Comparison of ENCODE assay signal across 15 cellular contexts in the genomic region with DNA sequence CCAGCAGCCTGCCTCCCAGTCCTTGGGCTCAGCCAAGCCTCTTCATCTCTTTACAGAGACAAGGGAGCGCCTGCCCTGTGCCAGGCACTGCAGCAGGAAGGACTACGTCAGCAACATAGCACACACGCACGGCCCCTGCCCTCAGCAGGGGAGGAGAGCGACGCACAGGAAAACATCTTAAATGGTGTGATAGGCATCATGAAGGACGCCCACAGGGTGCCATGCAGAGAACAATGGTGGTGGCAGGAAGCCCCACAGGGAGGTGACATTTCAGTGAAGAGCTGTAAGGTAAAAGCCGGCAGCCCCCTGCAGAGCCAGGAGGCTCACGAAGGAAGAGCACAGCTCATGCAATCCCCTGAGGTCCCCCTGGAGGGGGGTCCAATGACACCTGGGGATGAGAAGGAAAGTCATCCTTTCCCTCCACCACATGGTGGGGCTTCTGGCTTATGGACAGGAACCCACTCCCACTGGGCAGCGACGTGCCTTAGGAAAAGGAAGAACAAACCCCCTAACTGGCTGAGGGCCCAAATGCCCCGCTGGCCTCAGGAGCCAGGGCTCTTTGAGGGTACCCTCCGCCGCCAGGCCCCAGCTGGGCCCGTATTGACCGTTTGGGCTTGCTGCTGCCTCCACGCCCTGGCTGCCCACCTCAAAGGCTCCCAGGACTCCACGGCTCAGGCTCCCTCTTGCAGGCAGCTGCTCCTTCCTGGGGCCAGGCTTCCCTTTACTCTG. TPM values are rescaled to one million over a fixed set of nuclear protein-coding genes. Genes with fewer than 3 reads are reported as not detected.
DNase-seq lines count a peak whose midpoint lies in the region; ATAC-seq, FAIRE-seq and TF ChIP-seq lines count a peak whose summit lies in the region.
"Had no signal": no experiment of that assay in that cellular context is flagged by ENCODE, and none has a peak within 500 bp of the region (broad histone marks: within the 10 kb centered on the region; RNA-seq: fewer than 3 reads in every experiment).

No MANE protein-coding gene starts in this region.

- peaks cover 67% of the 10 kb centered on the region for H3K4me1 Mint-ChIP-seq in WTC11

- peaks cover 4% of the 10 kb centered on the region for H3K4me1 ChIP-seq in left ventricle myocardium inferior
- H3K4me1 ChIP-seq in vagina: no peaks in the 10 kb centered on the region

- POLR2A ChIA-PET in WTC11 (lab: Charles Lee): interaction anchor here (0.5 to 1.7 kb wide), 6 partner anchors 21 to 155 kb away, joined by 3 to 7 read pairs (median 3); no protein-coding TSS in a partner anchor

- TF ChIP-seq CTCF in left ventricle myocardium inferior (IDR thresholded peaks at IDR 0.05; ENCODE audit: borderline replicate concordance) (no peak), WTC11 (IDR thresholded peaks at IDR 0.05) (0 out of 2 replicates have a peak, but pooled peaks have one; percentile 7), vagina (IDR thresholded peaks at IDR 0.05) (no peak)

- DNase-seq in Right ventricle myocardium superior (no peak), left ventricle myocardium inferior (no peak), WTC11 (ENCODE audit: low spot score) (peak; percentile 62), islet precursor cell (peak; percentile 63), vagina (ENCODE audit: extremely low spot score in 2 of 2) (peak; percentile 77 to 82), NCI-H1436 treated with DMSO at 0.1 percent for 48 hours (lab: John Stamatoyannopoulos, UW) (no peak), ACHN (no peak), frontal cortex (ENCODE audit: low spot score in 2 of 2) (no peak)
- DNase-seq: GDM1, GOT3 had no signal

- CTCF ChIA-PET in WTC11 (lab: Charles Lee): interaction anchor here (0.6 to 7.2 kb wide), 35 partner anchors 8 to 651 kb away, joined by 3 to 120 read pairs (median 5); no protein-coding TSS in a partner anchor

- peak overlapping the region; percentile 95 for H3K27ac Mint-ChIP-seq in WTC11

- peaks cover 34% of the 10 kb centered on the region for H3K9me3 Mint-ChIP-seq in WTC11

- in situ Hi-C loops in ACHN (cut with HindIII; ENCODE audit: low pct_ligation_motif_present, low pct_unique_long_range_greater_than_20kb, low sequenced_read_pairs): no loop called here

- no peak for TF ChIP-seq POLR2A in vagina (IDR thresholded peaks at IDR 0.05)

- intact Hi-C loops in Right ventricle myocardium superior (cut with DNase I): loop anchor here (2.0 to 5.0 kb wide), 2 partner anchors 74 to 140 kb away; a partner anchor contains a TSS
- intact Hi-C loops in left ventricle myocardium inferior (cut with micrococcal nuclease): no loop called here
- intact Hi-C loops in vagina (cut with DNase I): no loop called here

- H3K27ac ChIP-seq in left ventricle myocardium inferior (replicated peaks): no peak overlapping the region
- H3K27ac ChIP-seq in vagina: no peak overlapping the region
- H3K27ac ChIP-seq: brain microvascular endothelial cell had no signal

- peaks cover 36% of the 10 kb centered on the region for H3K36me3 Mint-ChIP-seq in WTC11

- H3K4me3 ChIP-seq in left ventricle myocardium inferior: no peak overlapping the region
- H3K4me3 ChIP-seq in vagina: no peak overlapping the region
- H3K4me3 ChIP-seq: skin epidermis had no signal

- peaks cover 9% of the 10 kb centered on the region for H3K9me3 ChIP-seq in left ventricle myocardium inferior (replicated peaks)
- H3K9me3 ChIP-seq in vagina: no peaks in the 10 kb centered on the region

- H3K27me3 ChIP-seq in left ventricle myocardium inferior (ENCODE audit: low read depth) (peaks cover 16% of the 10 kb centered on the region), vagina (no peaks in the 10 kb centered on the region)

- H3K4me3 Mint-ChIP-seq in WTC11: 0 out of 2 replicates have a peak overlapping the region, but pooled peaks have one; percentile 11

- FAIRE-seq in frontal cortex (lab: Jason Lieb, UNC): no peak

- peak; percentile 38 for ATAC-seq in Right ventricle myocardium superior (ENCODE audit: poor library complexity)
- peak; percentile 62 for ATAC-seq in WTC11

- no peaks in the 10 kb centered on the region; the same call in 1 of the 2 replicates for H3K27me3 Mint-ChIP-seq in WTC11 (ENCODE audit: low read depth)

- H3K36me3 ChIP-seq in left ventricle myocardium inferior: no peaks in the 10 kb centered on the region
- H3K36me3 ChIP-seq in vagina: no peaks in the 10 kb centered on the region
- H3K36me3 ChIP-seq: brain microvascular endothelial cell had no signal

TF ChIP-seq in WTC11, 78 proteins besides CTCF, POLR2A, EP300 and RAD21 (continues in another document):
- TF ChIP-seq, protein P1, sequence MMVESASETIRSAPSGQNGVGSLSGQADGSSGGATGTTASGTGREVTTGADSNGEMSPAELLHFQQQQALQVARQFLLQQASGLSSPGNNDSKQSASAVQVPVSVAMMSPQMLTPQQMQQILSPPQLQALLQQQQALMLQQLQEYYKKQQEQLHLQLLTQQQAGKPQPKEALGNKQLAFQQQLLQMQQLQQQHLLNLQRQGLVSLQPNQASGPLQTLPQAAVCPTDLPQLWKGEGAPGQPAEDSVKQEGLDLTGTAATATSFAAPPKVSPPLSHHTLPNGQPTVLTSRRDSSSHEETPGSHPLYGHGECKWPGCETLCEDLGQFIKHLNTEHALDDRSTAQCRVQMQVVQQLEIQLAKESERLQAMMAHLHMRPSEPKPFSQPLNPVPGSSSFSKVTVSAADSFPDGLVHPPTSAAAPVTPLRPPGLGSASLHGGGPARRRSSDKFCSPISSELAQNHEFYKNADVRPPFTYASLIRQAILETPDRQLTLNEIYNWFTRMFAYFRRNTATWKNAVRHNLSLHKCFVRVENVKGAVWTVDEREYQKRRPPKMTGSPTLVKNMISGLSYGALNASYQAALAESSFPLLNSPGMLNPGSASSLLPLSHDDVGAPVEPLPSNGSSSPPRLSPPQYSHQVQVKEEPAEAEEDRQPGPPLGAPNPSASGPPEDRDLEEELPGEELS (CRISPR knock-in tag; IDR thresholded peaks at IDR 0.05): peak; percentile 58; the same call in 1 of the 2 replicates
- TF ChIP-seq, protein P2, sequence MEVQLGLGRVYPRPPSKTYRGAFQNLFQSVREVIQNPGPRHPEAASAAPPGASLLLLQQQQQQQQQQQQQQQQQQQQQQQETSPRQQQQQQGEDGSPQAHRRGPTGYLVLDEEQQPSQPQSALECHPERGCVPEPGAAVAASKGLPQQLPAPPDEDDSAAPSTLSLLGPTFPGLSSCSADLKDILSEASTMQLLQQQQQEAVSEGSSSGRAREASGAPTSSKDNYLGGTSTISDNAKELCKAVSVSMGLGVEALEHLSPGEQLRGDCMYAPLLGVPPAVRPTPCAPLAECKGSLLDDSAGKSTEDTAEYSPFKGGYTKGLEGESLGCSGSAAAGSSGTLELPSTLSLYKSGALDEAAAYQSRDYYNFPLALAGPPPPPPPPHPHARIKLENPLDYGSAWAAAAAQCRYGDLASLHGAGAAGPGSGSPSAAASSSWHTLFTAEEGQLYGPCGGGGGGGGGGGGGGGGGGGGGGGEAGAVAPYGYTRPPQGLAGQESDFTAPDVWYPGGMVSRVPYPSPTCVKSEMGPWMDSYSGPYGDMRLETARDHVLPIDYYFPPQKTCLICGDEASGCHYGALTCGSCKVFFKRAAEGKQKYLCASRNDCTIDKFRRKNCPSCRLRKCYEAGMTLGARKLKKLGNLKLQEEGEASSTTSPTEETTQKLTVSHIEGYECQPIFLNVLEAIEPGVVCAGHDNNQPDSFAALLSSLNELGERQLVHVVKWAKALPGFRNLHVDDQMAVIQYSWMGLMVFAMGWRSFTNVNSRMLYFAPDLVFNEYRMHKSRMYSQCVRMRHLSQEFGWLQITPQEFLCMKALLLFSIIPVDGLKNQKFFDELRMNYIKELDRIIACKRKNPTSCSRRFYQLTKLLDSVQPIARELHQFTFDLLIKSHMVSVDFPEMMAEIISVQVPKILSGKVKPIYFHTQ (CRISPR knock-in tag; IDR thresholded peaks at IDR 0.05): no peak; the same call in 1 of the 2 replicates
- TF ChIP-seq FOXP1 (CRISPR knock-in tag; IDR thresholded peaks at IDR 0.05; ENCODE audit: borderline replicate concordance) (no peak), SMAD4 (CRISPR knock-in tag; IDR thresholded peaks at IDR 0.05) (no peak), ZNF423 (CRISPR knock-in tag; IDR thresholded peaks at IDR 0.05) (peak; percentile 100), FOXJ3 (CRISPR knock-in tag; IDR thresholded peaks at IDR 0.05; ENCODE audit: borderline replicate concordance) (no peak), GRHL2 (CRISPR knock-in tag; IDR thresholded peaks at IDR 0.05; ENCODE audit: insufficient replicate concordance, severe bottlenecking) (no peak)
- TF ChIP-seq, protein P3, sequence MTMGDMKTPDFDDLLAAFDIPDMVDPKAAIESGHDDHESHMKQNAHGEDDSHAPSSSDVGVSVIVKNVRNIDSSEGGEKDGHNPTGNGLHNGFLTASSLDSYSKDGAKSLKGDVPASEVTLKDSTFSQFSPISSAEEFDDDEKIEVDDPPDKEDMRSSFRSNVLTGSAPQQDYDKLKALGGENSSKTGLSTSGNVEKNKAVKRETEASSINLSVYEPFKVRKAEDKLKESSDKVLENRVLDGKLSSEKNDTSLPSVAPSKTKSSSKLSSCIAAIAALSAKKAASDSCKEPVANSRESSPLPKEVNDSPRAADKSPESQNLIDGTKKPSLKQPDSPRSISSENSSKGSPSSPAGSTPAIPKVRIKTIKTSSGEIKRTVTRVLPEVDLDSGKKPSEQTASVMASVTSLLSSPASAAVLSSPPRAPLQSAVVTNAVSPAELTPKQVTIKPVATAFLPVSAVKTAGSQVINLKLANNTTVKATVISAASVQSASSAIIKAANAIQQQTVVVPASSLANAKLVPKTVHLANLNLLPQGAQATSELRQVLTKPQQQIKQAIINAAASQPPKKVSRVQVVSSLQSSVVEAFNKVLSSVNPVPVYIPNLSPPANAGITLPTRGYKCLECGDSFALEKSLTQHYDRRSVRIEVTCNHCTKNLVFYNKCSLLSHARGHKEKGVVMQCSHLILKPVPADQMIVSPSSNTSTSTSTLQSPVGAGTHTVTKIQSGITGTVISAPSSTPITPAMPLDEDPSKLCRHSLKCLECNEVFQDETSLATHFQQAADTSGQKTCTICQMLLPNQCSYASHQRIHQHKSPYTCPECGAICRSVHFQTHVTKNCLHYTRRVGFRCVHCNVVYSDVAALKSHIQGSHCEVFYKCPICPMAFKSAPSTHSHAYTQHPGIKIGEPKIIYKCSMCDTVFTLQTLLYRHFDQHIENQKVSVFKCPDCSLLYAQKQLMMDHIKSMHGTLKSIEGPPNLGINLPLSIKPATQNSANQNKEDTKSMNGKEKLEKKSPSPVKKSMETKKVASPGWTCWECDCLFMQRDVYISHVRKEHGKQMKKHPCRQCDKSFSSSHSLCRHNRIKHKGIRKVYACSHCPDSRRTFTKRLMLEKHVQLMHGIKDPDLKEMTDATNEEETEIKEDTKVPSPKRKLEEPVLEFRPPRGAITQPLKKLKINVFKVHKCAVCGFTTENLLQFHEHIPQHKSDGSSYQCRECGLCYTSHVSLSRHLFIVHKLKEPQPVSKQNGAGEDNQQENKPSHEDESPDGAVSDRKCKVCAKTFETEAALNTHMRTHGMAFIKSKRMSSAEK (CRISPR knock-in tag; IDR thresholded peaks at IDR 0.05; ENCODE audit: borderline replicate concordance): no peak

RNA-seq across cellular contexts. Expression of a gene that starts 37.3 kb away (rescaled TPM):
- total RNA-seq in Right ventricle myocardium superior (not detected), left ventricle myocardium inferior (not detected), WTC11 (2021) (6.3 to 8.2 TPM (median 7.0 TPM) in 3 replicates), vagina (not detected), frontal cortex (under 0.01 TPM)
- total RNA-seq: fibroblast of lung; mesenteric fat pad; T-helper 2 cell treated with Interferon-gamma antibody and Interleukin-4, amounts not matched to agents 100 ng/mL and 5 ng/mL, for 36 hours had no signal

Comparison
In these comparisons a context has a peak if more than half of its experiments do, and no peak if none do; other contexts are left out.
1. DNase-seq: peak in WTC11 (single experiment), islet precursor cell (single experiment) and vagina (2 of 2); none in Right ventricle myocardium superior (single experiment), left ventricle myocardium inferior (single experiment), NCI-H1436 treated with DMSO at 0.1 percent for 48 hours (single experiment), ACHN (single experiment) and frontal cortex (0 of 2).